16 cellular contexts compared by ENCODE assay signal in genomic region chr5:144142826-144143167, GRCh38. TPM values are rescaled to one million over a fixed set of nuclear protein-coding genes. Genes with fewer than 3 reads are reported as not detected.
A peak's percentile ranks its signal among the peaks of the same experiment; 100 is the strongest.
DNase-seq lines count a peak whose midpoint lies in the region; ATAC-seq and TF ChIP-seq lines count a peak whose summit lies in the region.
"Had no signal": no experiment of that assay in that cellular context is flagged by ENCODE, and none has a peak within 500 bp of the region (broad histone marks: within the 10 kb centered on the region; RNA-seq: fewer than 3 reads in every experiment).

No MANE protein-coding gene starts in this region.

- H3K79me2 ChIP-seq in ACC112 (ENCODE audit: control insufficient read depth, insufficient read depth, low read length, unreplicated experiment), result no peaks in the 10 kb centered on the region

- H3K36me3 Mint-ChIP-seq in endothelial cell (ENCODE audit: low read depth, unreplicated experiment), result no peaks in the 10 kb centered on the region
- H3K36me3 Mint-ChIP-seq: activated naive CD4-positive, alpha-beta T cell treated with anti-CD3 and anti-CD28 coated beads, Interleukin-2, amount 50 U/mL, for 24 hours had no signal

- no peaks in the 10 kb centered on the region for H3K4me1 ChIP-seq in ACC112 (ENCODE audit: control insufficient read depth, insufficient read depth, low read length, unreplicated experiment)
- H3K4me1 ChIP-seq: right lobe of liver, suprapubic skin, vagina had no signal

- no peaks in the 10 kb centered on the region for H3K27me3 Mint-ChIP-seq in endothelial cell (ENCODE audit: unreplicated experiment)

- no peak overlapping the region for H3K27ac ChIP-seq in ACC112 (ENCODE audit: low read depth, low read length)
- H3K27ac ChIP-seq: right lobe of liver, suprapubic skin, vagina had no signal

- no peaks in the 10 kb centered on the region for H3K27me3 ChIP-seq in ACC112 (ENCODE audit: insufficient read depth, low read length)
- H3K27me3 ChIP-seq: right lobe of liver, suprapubic skin, vagina had no signal

- no peak for TF ChIP-seq CTCF in endothelial cell (IDR thresholded peaks at IDR 0.05; ENCODE audit: unreplicated experiment)

- H3K4me1 Mint-ChIP-seq in endothelial cell (ENCODE audit: unreplicated experiment), result peaks cover 42% of the 10 kb centered on the region

- H3K9me3 Mint-ChIP-seq in endothelial cell (ENCODE audit: unreplicated experiment), result no peaks in the 10 kb centered on the region
- H3K9me3 Mint-ChIP-seq: activated naive CD4-positive, alpha-beta T cell treated with anti-CD3 and anti-CD28 coated beads, Interleukin-2, amount 50 U/mL, for 24 hours; central memory CD8-positive, alpha-beta T cell had no signal

- peak; percentile 7 for ATAC-seq in HG03135 (IDR thresholded peaks at IDR 0.05; ENCODE audit: unreplicated experiment)

- H3K36me3 ChIP-seq in ACC112 (ENCODE audit: insufficient read depth, low read length), result no peaks in the 10 kb centered on the region
- H3K36me3 ChIP-seq: right lobe of liver, suprapubic skin, vagina had no signal

- H3K4me3 ChIP-seq in ACC112 (ENCODE audit: low read depth, low read length), result no peak overlapping the region
- H3K4me3 ChIP-seq: right lobe of liver, suprapubic skin, vagina had no signal

- peak; percentile 69 for DNase-seq in OCI-M1 (lab: John Stamatoyannopoulos, UW)
- DNase-seq in endothelial cell (ENCODE audit: low spot score), result no peak
- DNase-seq in NCI-H526 treated with DMSO at 0.1 percent for 48 hours (lab: John Stamatoyannopoulos, UW), result no peak
- no peak for DNase-seq in activated CD8-positive, alpha-beta memory T cell treated with anti-CD3 and anti-CD28 coated beads, Interleukin-2, amount 50 U/mL, for 4 hours
- DNase-seq in OCI-M2 (lab: John Stamatoyannopoulos, UW; ENCODE audit: unreplicated experiment), result no peak
- DNase-seq in GDM1 (lab: John Stamatoyannopoulos, UW), result no peak
- DNase-seq: activated CD4-positive, alpha-beta T cell treated with anti-CD3 and anti-CD28 coated beads for 36 hours; KG1; right lobe of liver had no signal

- peak overlapping the region; percentile 45 for H2AFZ ChIP-seq in ACC112 (ENCODE audit: low read length, unreplicated experiment)

- peak overlapping the region; percentile 72 for H3K27ac Mint-ChIP-seq in endothelial cell (ENCODE audit: unreplicated experiment)
- H3K27ac Mint-ChIP-seq: activated CD4-positive, alpha-beta T cell treated with anti-CD3 and anti-CD28 coated beads for 36 hours had no signal

- H3K4me3 Mint-ChIP-seq in endothelial cell (ENCODE audit: unreplicated experiment), result no peak overlapping the region
- H3K4me3 Mint-ChIP-seq: activated CD4-positive, alpha-beta T cell treated with anti-CD3 and anti-CD28 coated beads for 36 hours; activated naive CD4-positive, alpha-beta T cell treated with anti-CD3 and anti-CD28 coated beads, Interleukin-2, amount 50 U/mL, for 24 hours; central memory CD8-positive, alpha-beta T cell had no signal

RNA-seq across cellular contexts. Expression of gene YIPF5, which starts 27.7 kb away (rescaled TPM):
- 47.8 TPM for total RNA-seq in endothelial cell (ENCODE audit: unreplicated experiment)

RNA-seq across cellular contexts. Expression of gene KCTD16, which starts 27.9 kb away (rescaled TPM):
- 0.44 TPM for total RNA-seq in endothelial cell (ENCODE audit: unreplicated experiment)
- total RNA-seq: esophagus mucosa had no signal
